In the genomic region with DNA sequence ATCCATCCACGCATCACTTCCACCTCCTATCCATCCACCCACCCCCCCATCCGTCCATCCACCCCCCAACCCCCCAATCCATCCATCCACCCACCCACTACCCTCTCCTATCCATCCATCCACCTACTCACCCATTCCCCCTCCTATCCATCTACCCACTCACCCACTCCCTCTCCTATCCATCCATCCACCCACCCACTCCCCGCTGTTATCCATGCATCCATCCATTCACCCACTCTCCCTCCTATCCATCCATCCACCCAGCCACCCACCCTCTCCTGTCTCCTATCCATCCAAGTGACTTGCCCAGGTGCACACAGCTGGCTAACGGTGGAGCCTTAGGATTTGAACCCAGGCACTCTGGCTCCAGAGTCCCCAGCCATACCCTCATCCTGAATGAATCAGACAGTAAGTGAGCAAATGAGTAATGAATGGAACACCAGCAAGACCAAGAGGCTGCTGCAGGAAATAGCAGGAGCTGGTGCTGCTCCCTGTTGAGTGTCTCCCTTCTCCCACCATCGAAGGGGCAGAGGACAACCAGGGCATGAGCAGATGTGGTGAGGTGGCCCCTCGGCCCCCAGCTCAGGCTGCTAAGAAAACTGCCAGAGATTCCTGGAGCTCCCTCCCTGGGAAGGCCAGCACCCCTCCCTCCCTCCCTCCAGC, we compare ENCODE assay signal across 24 cellular contexts.
"Had no signal": no experiment of that assay in that cellular context is flagged by ENCODE, and none has a peak within 500 bp of the region (broad histone marks: within the 10 kb centered on the region; RNA-seq: fewer than 3 reads in every experiment).

No MANE protein-coding gene starts in this region.

- DNase-seq: activated CD4-positive, alpha-beta T cell treated with anti-CD3 and anti-CD28 coated beads for 48 hours; activated CD8-positive, alpha-beta memory T cell treated with anti-CD3 and anti-CD28 coated beads, Interleukin-2, amount 50 U/mL, for 4 hours; activated CD8-positive, alpha-beta T cell treated with anti-CD3 and anti-CD28 coated beads, Interleukin-2, amount 10 ng/mL, durations not matched to agents 7 days and 5 days; activated gamma-delta T cell treated with Interleukin-2 at 50 U/mL for 16 hours; activated naive CD8-positive, alpha-beta T cell treated with anti-CD3 and anti-CD28 coated beads for 36 hours; activated T-cell treated with anti-CD3 and anti-CD28 coated beads, Interleukin-2, amount 50 U/mL, for 48 hours; amygdala; body of pancreas; cerebellar nuclear complex; effector memory CD8-positive, alpha-beta T cell; gastrocnemius medialis; heart right ventricle; islet precursor cell; left ventricle myocardium superior; mesenchymal stem cell; naive thymus-derived CD8-positive, alpha-beta T cell; retina; T-helper 17 cell; upper lobe of right lung had no signal

- H3K9me3 Mint-ChIP-seq: dendritic cell treated with granulocyte-macrophage colony-stimulating factor and Interleukin-4, amounts not matched to agents 40 ng/mL and 50 ng/mL, for 4 days; effector memory CD8-positive, alpha-beta T cell had no signal

- H3K27me3 Mint-ChIP-seq: T-helper 17 cell had no signal

- H3K4me3 ChIP-seq: body of pancreas, gastrocnemius medialis, heart right ventricle, thoracic aorta, upper lobe of right lung had no signal

- H3K9me3 ChIP-seq: body of pancreas, gastrocnemius medialis, neutrophil, thoracic aorta had no signal

- H3K4me3 Mint-ChIP-seq: activated CD8-positive, alpha-beta T cell treated with anti-CD3 and anti-CD28 coated beads, Interleukin-2, amount 10 ng/mL, durations not matched to agents 7 days and 5 days; activated naive CD8-positive, alpha-beta T cell treated with anti-CD3 and anti-CD28 coated beads for 36 hours; dendritic cell treated with granulocyte-macrophage colony-stimulating factor and Interleukin-4, amounts not matched to agents 40 ng/mL and 50 ng/mL, for 4 days; effector memory CD8-positive, alpha-beta T cell; naive thymus-derived CD8-positive, alpha-beta T cell; stimulated activated effector memory CD8-positive, alpha-beta T cell treated with anti-CD3 and anti-CD28 coated beads, Interleukin-12 subunit alpha, Interleukin-12 subunit beta, amount 100 ng/mL, for 72 hours; T-helper 17 cell; WTC11 had no signal

- H3K27me3 ChIP-seq: body of pancreas, upper lobe of right lung had no signal

- H3K27ac ChIP-seq: body of pancreas, gastrocnemius medialis, heart right ventricle, neutrophil, thoracic aorta, upper lobe of right lung had no signal

- H3K4me1 Mint-ChIP-seq: naive thymus-derived CD8-positive, alpha-beta T cell; stimulated activated effector memory CD8-positive, alpha-beta T cell treated with anti-CD3 and anti-CD28 coated beads, Interleukin-12 subunit alpha, Interleukin-12 subunit beta, amount 100 ng/mL, for 72 hours; T-helper 17 cell had no signal

- H3K36me3 ChIP-seq: gastrocnemius medialis, heart right ventricle, neutrophil, thoracic aorta, upper lobe of right lung had no signal

- H3K27ac Mint-ChIP-seq: activated CD8-positive, alpha-beta T cell treated with anti-CD3 and anti-CD28 coated beads, Interleukin-2, amount 10 ng/mL, durations not matched to agents 7 days and 5 days; activated naive CD8-positive, alpha-beta T cell treated with anti-CD3 and anti-CD28 coated beads for 36 hours; dendritic cell treated with granulocyte-macrophage colony-stimulating factor and Interleukin-4, amounts not matched to agents 40 ng/mL and 50 ng/mL, for 4 days; stimulated activated effector memory CD8-positive, alpha-beta T cell treated with anti-CD3 and anti-CD28 coated beads, Interleukin-12 subunit alpha, Interleukin-12 subunit beta, amount 100 ng/mL, for 72 hours; T-helper 17 cell; WTC11 had no signal

- H3K4me1 ChIP-seq: body of pancreas, gastrocnemius medialis, upper lobe of right lung had no signal

- ATAC-seq: activated CD8-positive, alpha-beta T cell treated with anti-CD3 and anti-CD28 coated beads, Interleukin-2, amount 10 ng/mL, durations not matched to agents 7 days and 5 days; body of pancreas; effector memory CD8-positive, alpha-beta T cell; gastrocnemius medialis; heart right ventricle; left ventricle myocardium superior; naive thymus-derived CD8-positive, alpha-beta T cell; stimulated activated effector memory CD8-positive, alpha-beta T cell treated with anti-CD3 and anti-CD28 coated beads, Interleukin-12 subunit alpha, Interleukin-12 subunit beta, amount 100 ng/mL, for 72 hours; T-helper 17 cell; upper lobe of right lung; WTC11 had no signal

- H3K36me3 Mint-ChIP-seq: stimulated activated effector memory CD8-positive, alpha-beta T cell treated with anti-CD3 and anti-CD28 coated beads, Interleukin-12 subunit alpha, Interleukin-12 subunit beta, amount 100 ng/mL, for 72 hours had no signal
